Comparison of ENCODE assay signal across 16 cellular contexts in the genomic region with DNA sequence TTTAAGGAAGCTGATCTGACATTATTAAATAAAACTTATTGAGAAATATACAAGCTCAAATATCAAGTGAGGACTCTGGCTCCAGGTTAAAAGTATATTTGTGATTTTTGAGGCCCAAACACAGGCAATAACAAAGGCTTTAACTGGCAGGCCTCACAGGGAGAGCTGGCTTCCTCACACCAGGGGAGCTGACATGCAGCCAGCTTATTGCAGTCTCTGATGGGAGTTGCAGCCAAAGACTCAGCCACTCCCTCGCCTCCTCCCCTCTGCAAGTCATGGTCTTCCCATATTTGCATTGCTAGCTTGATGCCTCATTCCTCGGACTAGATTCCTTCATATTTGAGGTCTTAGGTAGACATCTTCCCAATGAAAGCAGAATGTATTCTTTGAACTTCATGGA.
A peak's percentile ranks its signal among the peaks of the same experiment; 100 is the strongest.
DNase-seq lines count a peak whose midpoint lies in the region; ATAC-seq, FAIRE-seq and TF ChIP-seq lines count a peak whose summit lies in the region.
"Had no signal": no experiment of that assay in that cellular context is flagged by ENCODE, and none has a peak within 500 bp of the region (broad histone marks: within the 10 kb centered on the region; RNA-seq: fewer than 3 reads in every experiment).

No MANE protein-coding gene starts in this region.

- H2BK15ac ChIP-seq in mesendoderm (replicated peaks; ENCODE audit: low read depth) = no peak overlapping the region

- H3K27me3 ChIP-seq in MG63 = no peaks in the 10 kb centered on the region
- H3K27me3 ChIP-seq in bronchial epithelial cell (ENCODE audit: control insufficient read depth, insufficient read depth, low read length) = no peaks in the 10 kb centered on the region
- H3K27me3 ChIP-seq in mesendoderm (ENCODE audit: insufficient read depth, low read length, poor library complexity) = no peaks in the 10 kb centered on the region
- H3K27me3 ChIP-seq in Peyer's patch = no peaks in the 10 kb centered on the region
- H3K27me3 ChIP-seq: tibial artery had no signal

- H3K79me1 ChIP-seq in mesendoderm (ENCODE audit: low read length) = no peaks in the 10 kb centered on the region

- no peaks in the 10 kb centered on the region for H3K4me1 ChIP-seq in mesendoderm (ENCODE audit: control insufficient read depth, low read depth, low read length)
- no peaks in the 10 kb centered on the region for H3K4me1 ChIP-seq in Peyer's patch
- H3K4me1 ChIP-seq: tibial artery had no signal

- H4K5ac ChIP-seq in mesendoderm (ENCODE audit: low read length) = no peak overlapping the region

- no peak for ATAC-seq in activated CD4-positive, CD25-positive, alpha-beta regulatory T cell treated with anti-CD3 and anti-CD28 coated beads, Interleukin-2, amount 50 U/mL, for 24 hours
- ATAC-seq: activated naive CD8-positive, alpha-beta T cell treated with anti-CD3 and anti-CD28 coated beads, Interleukin-2, amount 50 U/mL, for 24 hours; HCT116 had no signal

- H3K9ac ChIP-seq in mesendoderm (ENCODE audit: low read length) = no peak overlapping the region

- no peak overlapping the region for H3K4me3 ChIP-seq in MG63
- no peak overlapping the region for H3K4me3 ChIP-seq in bronchial epithelial cell (ENCODE audit: low read depth, low read length)
- H3K4me3 ChIP-seq in mesendoderm (ENCODE audit: low read length) = no peak overlapping the region
- no peak overlapping the region for H3K4me3 ChIP-seq in Peyer's patch
- H3K4me3 ChIP-seq: PC-9, tibial artery had no signal

- no peak overlapping the region for H3K56ac ChIP-seq in mesendoderm (ENCODE audit: low read length)

- H4K8ac ChIP-seq in mesendoderm (ENCODE audit: low read depth, low read length) = no peak overlapping the region

- H3K27ac ChIP-seq in mesendoderm (ENCODE audit: low read depth, low read length) = no peak overlapping the region
- H3K27ac ChIP-seq in Peyer's patch = no peak overlapping the region
- H3K27ac ChIP-seq: PC-9, tibial artery had no signal

- no peaks in the 10 kb centered on the region for H3K9me3 ChIP-seq in MG63
- H3K9me3 ChIP-seq in Peyer's patch = no peaks in the 10 kb centered on the region
- H3K9me3 ChIP-seq: tibial artery had no signal

- no peak overlapping the region for H2BK120ac ChIP-seq in mesendoderm (ENCODE audit: low read depth, low read length)

- TF ChIP-seq POLR2A in GM12892 (IDR thresholded peaks at IDR 0.05; ENCODE audit: low read depth, low read length) (no peak), Peyer's patch (IDR thresholded peaks at IDR 0.05) (no peak)

- no peak overlapping the region for H3K4me2 ChIP-seq in mesendoderm (ENCODE audit: low read length)
- H3K4me2 ChIP-seq: PC-9 had no signal

- no CpG with 5 or more reads among the region's 2 CpGs for WGBS in mesendoderm (ENCODE audit: extremely low coverage, insufficient coverage, low lambda C conversion rate)

- peak; percentile 56 for DNase-seq in G401 (ENCODE audit: low spot score)
- DNase-seq in MG63 = peak; percentile 97
- DNase-seq in bronchial epithelial cell (ENCODE audit: low read depth) = peak; percentile 44
- DNase-seq in mesendoderm = peak; percentile 63
- DNase-seq in DMS 273 treated with DMSO at 0.1 percent for 48 hours (lab: John Stamatoyannopoulos, UW) = no peak
- DNase-seq in GM12892 (ENCODE audit: insufficient read length) = no peak
- DNase-seq in Peyer's patch = no peak
- DNase-seq: activated naive CD8-positive, alpha-beta T cell treated with anti-CD3 and anti-CD28 coated beads, Interleukin-2, amount 50 U/mL, for 24 hours; effector memory CD4-positive, alpha-beta T cell; NCI-H187; PC-9; T-helper 9 cell had no signal

- no peak overlapping the region for H3K18ac ChIP-seq in mesendoderm (ENCODE audit: low read length)

- no peak overlapping the region for H3K4ac ChIP-seq in mesendoderm (ENCODE audit: low read depth, low read length)

- H2AK5ac ChIP-seq in mesendoderm (ENCODE audit: low read length) = no peak overlapping the region

- H3K79me2 ChIP-seq in mesendoderm (ENCODE audit: control insufficient read depth, insufficient read depth, low read length) = no peaks in the 10 kb centered on the region

- TF ChIP-seq CTCF in bronchial epithelial cell (IDR thresholded peaks at IDR 0.05; ENCODE audit: insufficient read depth, low read length, severe bottlenecking) (no peak), Peyer's patch (IDR thresholded peaks at IDR 0.05) (no peak)

- in situ Hi-C loops in G401 (cut with HindIII; ENCODE audit: low sequenced_read_pairs) = no loop called here

- H2BK5ac ChIP-seq in mesendoderm (ENCODE audit: low read length) = no peak overlapping the region

- H3K36me3 ChIP-seq in MG63 = no peaks in the 10 kb centered on the region
- H3K36me3 ChIP-seq in bronchial epithelial cell (ENCODE audit: control insufficient read depth, insufficient read depth, low read length) = no peaks in the 10 kb centered on the region
- H3K36me3 ChIP-seq in mesendoderm (ENCODE audit: control insufficient read depth, insufficient read depth, low read length) = no peaks in the 10 kb centered on the region
- no peaks in the 10 kb centered on the region for H3K36me3 ChIP-seq in Peyer's patch
- H3K36me3 ChIP-seq: tibial artery had no signal

- FAIRE-seq in bronchial epithelial cell (lab: Jason Lieb, UNC) (no peak), GM12892 (lab: Jason Lieb, UNC) (no peak)
- FAIRE-seq: D721Med had no signal

- H3K23ac ChIP-seq in mesendoderm (ENCODE audit: low read length) = no peak overlapping the region

Comparison
In these comparisons a context has a peak if more than half of its experiments do, and no peak if none do; other contexts are left out.
1. DNase-seq: peak in G401 (single experiment), MG63 (single experiment), bronchial epithelial cell (single experiment) and mesendoderm (single experiment); none in DMS 273 treated with DMSO at 0.1 percent for 48 hours (single experiment), GM12892 (single experiment) and Peyer's patch (0 of 3).